In the genomic region with DNA sequence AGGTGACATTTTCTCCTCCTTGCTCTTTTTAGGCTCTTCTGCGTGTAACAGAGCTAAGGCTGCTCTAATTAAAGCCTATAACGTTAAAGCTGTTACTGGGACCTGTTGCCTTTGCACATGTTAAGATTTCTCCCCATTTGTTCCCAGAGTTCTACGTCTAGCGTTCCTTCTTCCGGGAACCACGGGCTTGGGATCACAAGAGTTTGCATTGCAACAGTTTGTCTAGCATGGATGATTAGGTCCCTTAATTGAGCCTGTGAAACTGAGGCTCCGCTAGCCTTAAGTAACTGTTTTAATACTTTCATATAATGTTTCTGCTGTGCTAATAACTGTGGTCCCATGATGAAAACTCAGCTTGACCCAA, we compare ENCODE assay signal across 1 cellular context.
TF ChIP-seq lines count a peak whose summit lies in the region.

No MANE protein-coding gene starts in this region.

TF ChIP-seq in K562, 482 proteins besides CTCF, POLR2A, EP300 and RAD21 (continued from another document):
- TF ChIP-seq SRSF1 (IDR thresholded peaks at IDR 0.05; ENCODE audit: low read depth, low read length) (no peak), XRCC5 (IDR thresholded peaks at IDR 0.05; ENCODE audit: low read depth, low read length) (no peak), PTTG1 (tag; IDR thresholded peaks at IDR 0.05; ENCODE audit: low read depth) (no peak), KDM2B (CRISPR knock-in tag; IDR thresholded peaks at IDR 0.05) (no peak), NCOA1 (IDR thresholded peaks at IDR 0.05; ENCODE audit: low read depth) (no peak), SAP30 (IDR thresholded peaks at IDR 0.05; ENCODE audit: borderline replicate concordance, insufficient read depth, low read depth, low read length, poor library complexity, severe bottlenecking) (no peak), ZNF764 (CRISPR knock-in tag; IDR thresholded peaks at IDR 0.05; ENCODE audit: low read depth) (no peak), CREB1 (IDR thresholded peaks at IDR 0.05) (no peak), CREB1 (CRISPR knock-in tag; IDR thresholded peaks at IDR 0.05) (no peak), SMARCE1 (IDR thresholded peaks at IDR 0.05) (0 out of 2 replicates have a peak, but pooled peaks have one; percentile 4), ZNF766 (CRISPR knock-in tag; conservative IDR thresholded peaks at IDR 0.05) (no peak), MCM7 (IDR thresholded peaks at IDR 0.05) (no peak), ZNF668 (CRISPR knock-in tag; IDR thresholded peaks at IDR 0.05) (no peak), BRF1 (IDR thresholded peaks at IDR 0.05; ENCODE audit: borderline replicate concordance, extremely low read depth, insufficient read length) (no peak), ZNF175 (CRISPR knock-in tag; IDR thresholded peaks at IDR 0.05; ENCODE audit: low read depth) (no peak), RAD51 (IDR thresholded peaks at IDR 0.05; ENCODE audit: borderline replicate concordance, low read depth) (no peak), SIN3B (IDR thresholded peaks at IDR 0.05; ENCODE audit: low read depth) (no peak), CBFA2T3 (IDR thresholded peaks at IDR 0.05) (no peak), CHD7 (IDR thresholded peaks at IDR 0.05; ENCODE audit: low read depth, low read length) (no peak), RUNX1 (IDR thresholded peaks at IDR 0.05; ENCODE audit: low read depth) (no peak), SMAD1 (IDR thresholded peaks at IDR 0.05; ENCODE audit: low read depth, low read length, partially characterized antibody) (no peak), HDAC1 (IDR thresholded peaks at IDR 0.05) (0 out of 4 replicates have a peak, but pooled peaks of 1 of the 2 experiments have one; percentile 4), MCM2 (IDR thresholded peaks at IDR 0.05; ENCODE audit: low read depth) (no peak), GATA2 (CRISPR knock-in tag; IDR thresholded peaks at IDR 0.05) (peak; percentile 0; the same call in 1 of the 2 replicates), ZEB2 (IDR thresholded peaks at IDR 0.05) (peak; percentile 6), ZNF695 (CRISPR knock-in tag; IDR thresholded peaks at IDR 0.05) (no peak), ZNF354B (CRISPR knock-in tag; IDR thresholded peaks at IDR 0.05) (no peak), ZNF778 (CRISPR knock-in tag; IDR thresholded peaks at IDR 0.05) (no peak), BACH1 (tag; IDR thresholded peaks at IDR 0.05) (no peak), POLR2AphosphoS2 (IDR thresholded peaks at IDR 0.05; ENCODE audit: low read length) (no peak), ZNF586 (CRISPR knock-in tag; conservative IDR thresholded peaks at IDR 0.05) (no peak), TFAM (CRISPR knock-in tag; conservative IDR thresholded peaks at IDR 0.05) (no peak), CEBPG (CRISPR knock-in tag; IDR thresholded peaks at IDR 0.05) (peak; percentile 26; the same call in 1 of the 2 replicates), CEBPG (tag; conservative IDR thresholded peaks at IDR 0.05 in 1 of 2, IDR thresholded peaks at IDR 0.05 in 1 of 2) (no peak), NFATC3 (IDR thresholded peaks at IDR 0.05) (no peak), MTA3 (IDR thresholded peaks at IDR 0.05; ENCODE audit: borderline replicate concordance) (no peak), PHTF2 (CRISPR knock-in tag; IDR thresholded peaks at IDR 0.05) (no peak), RBM34 (IDR thresholded peaks at IDR 0.05; ENCODE audit: borderline replicate concordance, insufficient read depth, low read length) (no peak), HMG20A (CRISPR knock-in tag; conservative IDR thresholded peaks at IDR 0.05) (no peak), HOXB6 (CRISPR knock-in tag; IDR thresholded peaks at IDR 0.05; ENCODE audit: borderline replicate concordance) (no peak)
- TF ChIP-seq, protein P1, sequence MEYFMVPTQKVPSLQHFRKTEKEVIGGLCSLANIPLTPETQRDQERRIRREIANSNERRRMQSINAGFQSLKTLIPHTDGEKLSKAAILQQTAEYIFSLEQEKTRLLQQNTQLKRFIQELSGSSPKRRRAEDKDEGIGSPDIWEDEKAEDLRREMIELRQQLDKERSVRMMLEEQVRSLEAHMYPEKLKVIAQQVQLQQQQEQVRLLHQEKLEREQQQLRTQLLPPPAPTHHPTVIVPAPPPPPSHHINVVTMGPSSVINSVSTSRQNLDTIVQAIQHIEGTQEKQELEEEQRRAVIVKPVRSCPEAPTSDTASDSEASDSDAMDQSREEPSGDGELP (CRISPR knock-in tag; IDR thresholded peaks at IDR 0.05; ENCODE audit: borderline replicate concordance) = no peak
- TF ChIP-seq, protein P2, sequence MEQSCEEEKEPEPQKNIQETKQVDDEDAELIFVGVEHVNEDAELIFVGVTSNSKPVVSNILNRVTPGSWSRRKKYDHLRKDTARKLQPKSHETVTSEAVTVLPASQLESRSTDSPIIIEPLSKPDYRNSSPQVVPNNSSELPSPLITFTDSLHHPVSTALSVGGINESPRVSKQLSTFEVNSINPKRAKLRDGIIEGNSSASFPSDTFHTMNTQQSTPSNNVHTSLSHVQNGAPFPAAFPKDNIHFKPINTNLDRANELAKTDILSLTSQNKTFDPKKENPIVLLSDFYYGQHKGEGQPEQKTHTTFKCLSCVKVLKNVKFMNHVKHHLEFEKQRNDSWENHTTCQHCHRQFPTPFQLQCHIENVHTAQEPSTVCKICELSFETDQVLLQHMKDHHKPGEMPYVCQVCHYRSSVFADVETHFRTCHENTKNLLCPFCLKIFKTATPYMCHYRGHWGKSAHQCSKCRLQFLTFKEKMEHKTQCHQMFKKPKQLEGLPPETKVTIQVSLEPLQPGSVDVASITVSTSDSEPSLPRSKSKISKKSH (CRISPR knock-in tag; IDR thresholded peaks at IDR 0.05) = no peak
- TF ChIP-seq, protein P3, sequence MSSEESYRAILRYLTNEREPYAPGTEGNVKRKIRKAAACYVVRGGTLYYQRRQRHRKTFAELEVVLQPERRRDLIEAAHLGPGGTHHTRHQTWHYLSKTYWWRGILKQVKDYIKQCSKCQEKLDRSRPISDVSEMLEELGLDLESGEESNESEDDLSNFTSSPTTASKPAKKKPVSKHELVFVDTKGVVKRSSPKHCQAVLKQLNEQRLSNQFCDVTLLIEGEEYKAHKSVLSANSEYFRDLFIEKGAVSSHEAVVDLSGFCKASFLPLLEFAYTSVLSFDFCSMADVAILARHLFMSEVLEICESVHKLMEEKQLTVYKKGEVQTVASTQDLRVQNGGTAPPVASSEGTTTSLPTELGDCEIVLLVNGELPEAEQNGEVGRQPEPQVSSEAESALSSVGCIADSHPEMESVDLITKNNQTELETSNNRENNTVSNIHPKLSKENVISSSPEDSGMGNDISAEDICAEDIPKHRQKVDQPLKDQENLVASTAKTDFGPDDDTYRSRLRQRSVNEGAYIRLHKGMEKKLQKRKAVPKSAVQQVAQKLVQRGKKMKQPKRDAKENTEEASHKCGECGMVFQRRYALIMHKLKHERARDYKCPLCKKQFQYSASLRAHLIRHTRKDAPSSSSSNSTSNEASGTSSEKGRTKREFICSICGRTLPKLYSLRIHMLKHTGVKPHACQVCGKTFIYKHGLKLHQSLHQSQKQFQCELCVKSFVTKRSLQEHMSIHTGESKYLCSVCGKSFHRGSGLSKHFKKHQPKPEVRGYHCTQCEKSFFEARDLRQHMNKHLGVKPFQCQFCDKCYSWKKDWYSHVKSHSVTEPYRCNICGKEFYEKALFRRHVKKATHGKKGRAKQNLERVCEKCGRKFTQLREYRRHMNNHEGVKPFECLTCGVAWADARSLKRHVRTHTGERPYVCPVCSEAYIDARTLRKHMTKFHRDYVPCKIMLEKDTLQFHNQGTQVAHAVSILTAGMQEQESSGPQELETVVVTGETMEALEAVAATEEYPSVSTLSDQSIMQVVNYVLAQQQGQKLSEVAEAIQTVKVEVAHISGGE (CRISPR knock-in tag; IDR thresholded peaks at IDR 0.05) = 0 out of 6 replicates have a peak, but pooled peaks of 1 of the 3 experiments have one; percentile 10
- TF ChIP-seq, protein P4, sequence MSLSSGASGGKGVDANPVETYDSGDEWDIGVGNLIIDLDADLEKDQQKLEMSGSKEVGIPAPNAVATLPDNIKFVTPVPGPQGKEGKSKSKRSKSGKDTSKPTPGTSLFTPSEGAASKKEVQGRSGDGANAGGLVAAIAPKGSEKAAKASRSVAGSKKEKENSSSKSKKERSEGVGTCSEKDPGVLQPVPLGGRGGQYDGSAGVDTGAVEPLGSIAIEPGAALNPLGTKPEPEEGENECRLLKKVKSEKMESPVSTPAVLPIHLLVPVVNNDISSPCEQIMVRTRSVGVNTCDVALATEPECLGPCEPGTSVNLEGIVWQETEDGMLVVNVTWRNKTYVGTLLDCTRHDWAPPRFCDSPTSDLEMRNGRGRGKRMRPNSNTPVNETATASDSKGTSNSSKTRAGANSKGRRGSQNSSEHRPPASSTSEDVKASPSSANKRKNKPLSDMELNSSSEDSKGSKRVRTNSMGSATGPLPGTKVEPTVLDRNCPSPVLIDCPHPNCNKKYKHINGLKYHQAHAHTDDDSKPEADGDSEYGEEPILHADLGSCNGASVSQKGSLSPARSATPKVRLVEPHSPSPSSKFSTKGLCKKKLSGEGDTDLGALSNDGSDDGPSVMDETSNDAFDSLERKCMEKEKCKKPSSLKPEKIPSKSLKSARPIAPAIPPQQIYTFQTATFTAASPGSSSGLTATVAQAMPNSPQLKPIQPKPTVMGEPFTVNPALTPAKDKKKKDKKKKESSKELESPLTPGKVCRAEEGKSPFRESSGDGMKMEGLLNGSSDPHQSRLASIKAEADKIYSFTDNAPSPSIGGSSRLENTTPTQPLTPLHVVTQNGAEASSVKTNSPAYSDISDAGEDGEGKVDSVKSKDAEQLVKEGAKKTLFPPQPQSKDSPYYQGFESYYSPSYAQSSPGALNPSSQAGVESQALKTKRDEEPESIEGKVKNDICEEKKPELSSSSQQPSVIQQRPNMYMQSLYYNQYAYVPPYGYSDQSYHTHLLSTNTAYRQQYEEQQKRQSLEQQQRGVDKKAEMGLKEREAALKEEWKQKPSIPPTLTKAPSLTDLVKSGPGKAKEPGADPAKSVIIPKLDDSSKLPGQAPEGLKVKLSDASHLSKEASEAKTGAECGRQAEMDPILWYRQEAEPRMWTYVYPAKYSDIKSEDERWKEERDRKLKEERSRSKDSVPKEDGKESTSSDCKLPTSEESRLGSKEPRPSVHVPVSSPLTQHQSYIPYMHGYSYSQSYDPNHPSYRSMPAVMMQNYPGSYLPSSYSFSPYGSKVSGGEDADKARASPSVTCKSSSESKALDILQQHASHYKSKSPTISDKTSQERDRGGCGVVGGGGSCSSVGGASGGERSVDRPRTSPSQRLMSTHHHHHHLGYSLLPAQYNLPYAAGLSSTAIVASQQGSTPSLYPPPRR (CRISPR knock-in tag; IDR thresholded peaks at IDR 0.05; ENCODE audit: borderline replicate concordance) = no peak
